In genomic region chr11:69922596-69923111, GRCh38 we compare ENCODE assay signal across 18 cellular contexts.
DNase-seq lines count a peak whose midpoint lies in the region; ATAC-seq lines count a peak whose summit lies in the region.
"Had no signal": no experiment of that assay in that cellular context is flagged by ENCODE, and none has a peak within 500 bp of the region (broad histone marks: within the 10 kb centered on the region; RNA-seq: fewer than 3 reads in every experiment).

No MANE protein-coding gene starts in this region.

- no peaks in the 10 kb centered on the region for H3K36me3 Mint-ChIP-seq in immature natural killer cell
- H3K36me3 Mint-ChIP-seq: CD8-positive, alpha-beta T cell had no signal

- ATAC-seq in sciatic nerve, result no peak
- ATAC-seq in aorta (ENCODE audit: low FRiP score), result no peak
- ATAC-seq in GM21723 (IDR thresholded peaks at IDR 0.05; ENCODE audit: unreplicated experiment), result no peak
- ATAC-seq: CD8-positive, alpha-beta T cell; GM12878; Right ventricle myocardium inferior had no signal

- H3K4me1 ChIP-seq in aorta (ENCODE audit: control insufficient read depth in 1 of 2, insufficient read depth in 2 of 2, low read length in 2 of 2), result no peaks in the 10 kb centered on the region

- H3K4me3 Mint-ChIP-seq in immature natural killer cell, result no peak overlapping the region
- H3K4me3 Mint-ChIP-seq: CD8-positive, alpha-beta T cell had no signal

- H3K36me3 ChIP-seq in aorta (ENCODE audit: control insufficient read depth in 1 of 2, insufficient read depth in 2 of 2, low read length in 1 of 2), result no peaks in the 10 kb centered on the region
- H3K36me3 ChIP-seq: BLaER1 had no signal

- no peak overlapping the region for H3K27ac ChIP-seq in aorta (ENCODE audit: low read depth in 1 of 2, low read length in 2 of 2)
- H3K27ac ChIP-seq: BLaER1 had no signal

- DNase-seq in activated naive CD4-positive, alpha-beta T cell treated with anti-CD3 and anti-CD28 coated beads, Interleukin-2, amount 50 U/mL, for 16 hours, result peak; percentile 2
- DNase-seq in activated naive CD4-positive, alpha-beta T cell (lab: John Stamatoyannopoulos, UW), result no peak
- peak; percentile 41 for DNase-seq in islet precursor cell
- DNase-seq in sciatic nerve (ENCODE audit: low spot score), result peak; percentile 35
- peak; percentile 22 to 59 for DNase-seq in aorta
- no peak for DNase-seq in immature natural killer cell
- DNase-seq: Calu3; CD8-positive, alpha-beta T cell; DMS53; EL; KG1; NCI-H1694 treated with DMSO at 0.1 percent for 48 hours; NCI-H510A; NCI-H774 had no signal

- no peaks in the 10 kb centered on the region for H3K9me3 Mint-ChIP-seq in immature natural killer cell
- H3K9me3 Mint-ChIP-seq: CD8-positive, alpha-beta T cell had no signal

- 96 to 98% methylated on average over 14 of the region's 14 CpGs for WGBS in aorta, 2 donors

- peaks cover 6 to 14% (median 12%) of the 10 kb centered on the region in 3 donors for H3K27me3 Mint-ChIP-seq in immature natural killer cell (ENCODE audit: low read depth in 3 of 3)

- peaks cover 0 to 5% of the 10 kb centered on the region in 2 donors for H3K4me1 Mint-ChIP-seq in immature natural killer cell

- no peak overlapping the region for H3K4me3 ChIP-seq in aorta (ENCODE audit: low read length in 2 of 2)
- H3K4me3 ChIP-seq: BLaER1, GM12878 had no signal

- intact Hi-C loops in sciatic nerve (cut with DNase I), result no loop called here
- intact Hi-C loops in aorta (cut with DNase I), result no loop called here

- no peaks in the 10 kb centered on the region for H3K9me3 ChIP-seq in aorta (ENCODE audit: control insufficient read depth, low read length)
- H3K9me3 ChIP-seq: BLaER1 had no signal

- no peaks in the 10 kb centered on the region for H3K27me3 ChIP-seq in aorta (ENCODE audit: control insufficient read depth in 1 of 2, insufficient read depth in 2 of 2, low read length in 1 of 2)

- H3K27ac Mint-ChIP-seq in immature natural killer cell, result no peak overlapping the region
- H3K27ac Mint-ChIP-seq: CD8-positive, alpha-beta T cell had no signal

Comparison
In these comparisons a context has a peak if more than half of its experiments do, and no peak if none do; other contexts are left out.
1. DNase-seq: peak in activated naive CD4-positive, alpha-beta T cell treated with anti-CD3 and anti-CD28 coated beads, Interleukin-2, amount 50 U/mL, for 16 hours (single experiment), islet precursor cell (single experiment), sciatic nerve (single experiment) and aorta (2 of 2); none in activated naive CD4-positive, alpha-beta T cell (0 of 4) and immature natural killer cell (0 of 3).